ENCODE assay signal across 9 cellular contexts in genomic region chr12:52351196-52352059, GRCh38. TPM values are rescaled to one million over a fixed set of nuclear protein-coding genes. Genes with fewer than 3 reads are reported as not detected.
A peak's percentile ranks its signal among the peaks of the same experiment; 100 is the strongest.
DNase-seq lines count a peak whose midpoint lies in the region; ATAC-seq, FAIRE-seq and TF ChIP-seq lines count a peak whose summit lies in the region.
"Had no signal": no experiment of that assay in that cellular context is flagged by ENCODE, and none has a peak within 500 bp of the region (broad histone marks: within the 10 kb centered on the region; RNA-seq: fewer than 3 reads in every experiment).

No MANE protein-coding gene starts in this region.

- intact Hi-C loops in CD4-positive, alpha-beta memory T cell (cut with micrococcal nuclease): no loop called here
- intact Hi-C loops in pancreas (cut with DNase I): no loop called here
- intact Hi-C loops in mammary epithelial cell (cut with micrococcal nuclease): loop anchor here (5.0 kb wide), 1 partner anchor 406 kb away; no protein-coding TSS in a partner anchor

- dilution Hi-C loops in mammary epithelial cell (cut with HindIII; ENCODE audit: low sequenced_read_pairs): no loop called here

- peak overlapping the region in 6 of 8 donors; percentile 1 to 74 (median 36) for H3K4me3 Mint-ChIP-seq in CD4-positive, alpha-beta memory T cell
- no peak overlapping the region for H3K4me3 Mint-ChIP-seq in activated CD4-positive, alpha-beta T cell treated with anti-CD3 and anti-CD28 coated beads, Interleukin-2, amount 10 ng/mL, durations not matched to agents 7 days and 5 days
- H3K4me3 Mint-ChIP-seq in brain: peak overlapping the region in 1 of 5 experiments; percentile 33

- no peaks in the 10 kb centered on the region for H4K20me1 ChIP-seq in mammary epithelial cell (ENCODE audit: insufficient read depth, low read length)

- no peaks in the 10 kb centered on the region for H3K36me3 Mint-ChIP-seq in CD4-positive, alpha-beta memory T cell
- H3K36me3 Mint-ChIP-seq in activated CD4-positive, alpha-beta T cell treated with anti-CD3 and anti-CD28 coated beads, Interleukin-2, amount 10 ng/mL, durations not matched to agents 7 days and 5 days (ENCODE audit: low read depth): no peaks in the 10 kb centered on the region
- no peaks in the 10 kb centered on the region for H3K36me3 Mint-ChIP-seq in brain

- H3K9me3 ChIP-seq in CD4-positive, alpha-beta memory T cell (ENCODE audit: control insufficient read depth in 1 of 2, low read length in 2 of 2): no peaks in the 10 kb centered on the region
- H3K9me3 ChIP-seq in pancreas (no peaks in the 10 kb centered on the region), mammary epithelial cell (replicated peaks; ENCODE audit: insufficient read depth, low read length) (no peaks in the 10 kb centered on the region)

- H3K4me2 ChIP-seq in mammary epithelial cell (ENCODE audit: insufficient read depth, low read depth, low read length): no peak overlapping the region

- in situ Hi-C loops in mammary epithelial cell (cut with MboI; ENCODE audit: low sequenced_read_pairs in 2 of 2): loop anchor here in 1 of 2 donors (25.0 kb wide), 1 partner anchor 636 kb away; no protein-coding TSS in a partner anchor

- H3K36me3 ChIP-seq in CD4-positive, alpha-beta memory T cell (ENCODE audit: insufficient read depth, low read length): no peaks in the 10 kb centered on the region
- H3K36me3 ChIP-seq in pancreas: no peaks in the 10 kb centered on the region
- no peaks in the 10 kb centered on the region for H3K36me3 ChIP-seq in mammary epithelial cell (ENCODE audit: insufficient read depth, low read length)

- no peak for FAIRE-seq in pancreas (lab: Jason Lieb, UNC)

- TF ChIP-seq CTCF in brain (conservative IDR thresholded peaks at IDR 0.05) (no peak), pancreas (IDR thresholded peaks at IDR 0.05) (no peak), mammary epithelial cell (conservative IDR thresholded peaks at IDR 0.05 in 1 of 2, IDR thresholded peaks at IDR 0.05 in 1 of 2; ENCODE audit: extremely low read depth in 1 of 2, insufficient read depth in 1 of 2, low read depth in 1 of 2, low read length in 2 of 2) (no peak)

- H3K4me3 ChIP-seq in CD4-positive, alpha-beta memory T cell (ENCODE audit: low read length in 2 of 2): no peak overlapping the region
- no peak overlapping the region for H3K4me3 ChIP-seq in pancreas
- H3K4me3 ChIP-seq in mammary epithelial cell (replicated peaks in 1 of 3; ENCODE audit: insufficient read depth in 1 of 3, low read depth in 2 of 3, low read length in 3 of 3): no peak overlapping the region
- H3K4me3 ChIP-seq: dorsolateral prefrontal cortex had no signal

- DNase-seq in CD4-positive, alpha-beta memory T cell: peak; percentile 54 to 82 (median 73)
- DNase-seq in activated CD4-positive, alpha-beta T cell treated with anti-CD3 and anti-CD28 coated beads, Interleukin-2, amount 10 ng/mL, durations not matched to agents 7 days and 5 days: peak; percentile 74
- DNase-seq in pancreas (peak in 4 of 6 donors; percentile 39 to 83 (median 68)), SHP77 treated with DMSO at 0.1 percent for 48 hours (lab: John Stamatoyannopoulos, UW) (no peak), SW 1271 (lab: John Stamatoyannopoulos, UW) (no peak), mammary epithelial cell (no peak)

- peaks cover 15 to 23% (median 18%) of the 10 kb centered on the region in 4 donors for H3K4me1 Mint-ChIP-seq in CD4-positive, alpha-beta memory T cell
- peaks cover 11% of the 10 kb centered on the region for H3K4me1 Mint-ChIP-seq in activated CD4-positive, alpha-beta T cell treated with anti-CD3 and anti-CD28 coated beads, Interleukin-2, amount 10 ng/mL, durations not matched to agents 7 days and 5 days
- H3K4me1 Mint-ChIP-seq in brain: peaks cover 68% of the 10 kb centered on the region

- no peaks in the 10 kb centered on the region for H3K79me2 ChIP-seq in mammary epithelial cell (ENCODE audit: insufficient read depth, low read length)

- no TSS peak for BruUV-seq in mammary epithelial cell (replicated peaks; lab: Mats Ljungman, UMichigan)

- no peak overlapping the region for H3K9ac ChIP-seq in mammary epithelial cell (ENCODE audit: insufficient read depth, low read length)

- H3K27ac Mint-ChIP-seq in CD4-positive, alpha-beta memory T cell: peak overlapping the region in 6 of 7 donors; percentile 1 to 81 (median 30)
- no peak overlapping the region for H3K27ac Mint-ChIP-seq in activated CD4-positive, alpha-beta T cell treated with anti-CD3 and anti-CD28 coated beads, Interleukin-2, amount 10 ng/mL, durations not matched to agents 7 days and 5 days
- peak overlapping the region in 3 of 5 experiments; percentile 32 to 82 (median 42) for H3K27ac Mint-ChIP-seq in brain

- ATAC-seq in pancreas: peak; percentile 20 to 65 (median 46)
- no peak for ATAC-seq in GM19397 (IDR thresholded peaks at IDR 0.05; ENCODE audit: unreplicated experiment)

- POLR2A ChIA-PET in CD4-positive, alpha-beta memory T cell (lab: Charles Lee; ENCODE audit: partially characterized antibody): no interaction called here
- POLR2A ChIA-PET in activated CD4-positive, alpha-beta T cell treated with anti-CD3 and anti-CD28 coated beads, Interleukin-2, amount 10 ng/mL, durations not matched to agents 7 days and 5 days (lab: Charles Lee): no interaction called here

- H3K27me3 ChIP-seq in CD4-positive, alpha-beta memory T cell (ENCODE audit: insufficient read depth, low read length): no peaks in the 10 kb centered on the region
- H3K27me3 ChIP-seq in pancreas (no peaks in the 10 kb centered on the region), mammary epithelial cell (ENCODE audit: insufficient read depth, low read length) (no peaks in the 10 kb centered on the region)

- no peak overlapping the region for H2AFZ ChIP-seq in mammary epithelial cell (ENCODE audit: low read depth, low read length)

- no peaks in the 10 kb centered on the region for H3K9me3 Mint-ChIP-seq in CD4-positive, alpha-beta memory T cell
- H3K9me3 Mint-ChIP-seq in activated CD4-positive, alpha-beta T cell treated with anti-CD3 and anti-CD28 coated beads, Interleukin-2, amount 10 ng/mL, durations not matched to agents 7 days and 5 days: no peaks in the 10 kb centered on the region
- H3K9me3 Mint-ChIP-seq in brain: no peaks in the 10 kb centered on the region

- 21% methylated on average over 9 of the region's 9 CpGs for WGBS in pancreas, 2 donors
- WGBS in mammary epithelial cell (ENCODE audit: low coverage, missing lambda C conversion rate): 36% methylated on average over 9 of the region's 9 CpGs

- CTCF ChIA-PET in CD4-positive, alpha-beta memory T cell (lab: Charles Lee; ENCODE audit: partially characterized antibody): interaction anchor here (0.5 to 1.8 kb wide), 4 partner anchors 23 to 195 kb away, joined by 3 to 9 read pairs (median 4); no protein-coding TSS in a partner anchor
- CTCF ChIA-PET in activated CD4-positive, alpha-beta T cell treated with anti-CD3 and anti-CD28 coated beads, Interleukin-2, amount 10 ng/mL, durations not matched to agents 7 days and 5 days (lab: Charles Lee): interaction anchor here (1.0 to 1.2 kb wide), 3 partner anchors 22 to 196 kb away, joined by 3 read pairs; no protein-coding TSS in a partner anchor
- CTCF ChIA-PET in mammary epithelial cell (lab: Charles Lee; ENCODE audit: low non-redundant PET): no interaction called here

- H3K4me1 ChIP-seq in CD4-positive, alpha-beta memory T cell (ENCODE audit: insufficient read depth, low read length): peaks cover 19% of the 10 kb centered on the region
- H3K4me1 ChIP-seq in pancreas (peaks cover 8 to 15% (median 12%) of the 10 kb centered on the region in 3 donors), mammary epithelial cell (ENCODE audit: insufficient read depth, low read length) (peaks cover 20% of the 10 kb centered on the region)

- H3K27ac ChIP-seq in CD4-positive, alpha-beta memory T cell (ENCODE audit: low read depth, low read length): no peak overlapping the region
- H3K27ac ChIP-seq in pancreas (no peak overlapping the region), mammary epithelial cell (ENCODE audit: insufficient read depth, low read depth, low read length) (no peak overlapping the region)
- H3K27ac ChIP-seq: dorsolateral prefrontal cortex had no signal

- H3K27me3 Mint-ChIP-seq in CD4-positive, alpha-beta memory T cell: peaks cover 5 to 7% of the 10 kb centered on the region in 2 donors
- H3K27me3 Mint-ChIP-seq in activated CD4-positive, alpha-beta T cell treated with anti-CD3 and anti-CD28 coated beads, Interleukin-2, amount 10 ng/mL, durations not matched to agents 7 days and 5 days: peaks cover 16% of the 10 kb centered on the region
- no peaks in the 10 kb centered on the region for H3K27me3 Mint-ChIP-seq in brain

RNA-seq across cellular contexts. Expression of gene KRT85, which starts 15.9 kb away (rescaled TPM):
- not detected for total RNA-seq in CD4-positive, alpha-beta memory T cell
- not detected for polyA plus RNA-seq in CD4-positive, alpha-beta memory T cell
- not detected for total RNA-seq in activated CD4-positive, alpha-beta T cell treated with anti-CD3 and anti-CD28 coated beads, Interleukin-2, amount 10 ng/mL, durations not matched to agents 7 days and 5 days
- polyA plus RNA-seq in brain (ENCODE audit: insufficient read depth, low read depth, low replicate concordance): not detected
- not detected for total RNA-seq in pancreas
- not detected for polyA plus RNA-seq in pancreas
- not detected for total RNA-seq in mammary epithelial cell
- polyA plus RNA-seq in mammary epithelial cell: not detected
- not detected for polyA minus RNA-seq in mammary epithelial cell
- total RNA-seq: dorsolateral prefrontal cortex had no signal

RNA-seq across cellular contexts. Expression of gene KRT83, which starts 30.2 kb away (rescaled TPM):
- total RNA-seq in CD4-positive, alpha-beta memory T cell: not detected
- not detected for polyA plus RNA-seq in CD4-positive, alpha-beta memory T cell
- total RNA-seq in activated CD4-positive, alpha-beta T cell treated with anti-CD3 and anti-CD28 coated beads, Interleukin-2, amount 10 ng/mL, durations not matched to agents 7 days and 5 days: not detected
- 1.1 TPM for polyA plus RNA-seq in brain (ENCODE audit: insufficient read depth, low read depth, low replicate concordance)
- not detected for total RNA-seq in pancreas
- polyA plus RNA-seq in pancreas: not detected
- 1 to 10 TPM in 1 of 2 donors, not detected in 1; 9.0 TPM for total RNA-seq in mammary epithelial cell
- polyA plus RNA-seq in mammary epithelial cell: 0.07 TPM
- polyA minus RNA-seq in mammary epithelial cell: not detected

RNA-seq across cellular contexts. Expression of gene KRT84, which starts 34.0 kb away (rescaled TPM):
- total RNA-seq in CD4-positive, alpha-beta memory T cell: not detected
- polyA plus RNA-seq in CD4-positive, alpha-beta memory T cell: not detected
- total RNA-seq in activated CD4-positive, alpha-beta T cell treated with anti-CD3 and anti-CD28 coated beads, Interleukin-2, amount 10 ng/mL, durations not matched to agents 7 days and 5 days: not detected
- polyA plus RNA-seq in brain (ENCODE audit: insufficient read depth, low read depth, low replicate concordance): not detected
- not detected for total RNA-seq in pancreas
- not detected for polyA plus RNA-seq in pancreas
- total RNA-seq in mammary epithelial cell: under 1 TPM in 1 of 2 donors, not detected in 1; 0.14 TPM
- polyA plus RNA-seq in mammary epithelial cell: 0.08 TPM
- not detected for polyA minus RNA-seq in mammary epithelial cell

RNA-seq across cellular contexts. Expression of gene KRT82, which starts 54.7 kb away (rescaled TPM):
- not detected for total RNA-seq in CD4-positive, alpha-beta memory T cell
- polyA plus RNA-seq in CD4-positive, alpha-beta memory T cell: not detected
- total RNA-seq in activated CD4-positive, alpha-beta T cell treated with anti-CD3 and anti-CD28 coated beads, Interleukin-2, amount 10 ng/mL, durations not matched to agents 7 days and 5 days: not detected
- not detected for polyA plus RNA-seq in brain (ENCODE audit: insufficient read depth, low read depth, low replicate concordance)
- total RNA-seq in pancreas: not detected
- polyA plus RNA-seq in pancreas: not detected
- not detected for total RNA-seq in mammary epithelial cell
- 0.01 TPM for polyA plus RNA-seq in mammary epithelial cell
- not detected for polyA minus RNA-seq in mammary epithelial cell

Comparison
In these comparisons a context has a peak if more than half of its experiments do, and no peak if none do; other contexts are left out.
1. DNase-seq: peak in CD4-positive, alpha-beta memory T cell (5 of 5), activated CD4-positive, alpha-beta T cell treated with anti-CD3 and anti-CD28 coated beads, Interleukin-2, amount 10 ng/mL, durations not matched to agents 7 days and 5 days (single experiment) and pancreas (4 of 6); none in SHP77 treated with DMSO at 0.1 percent for 48 hours (single experiment), SW 1271 (0 of 2) and mammary epithelial cell (single experiment).